ENCODE assay signal across 16 cellular contexts in genomic region chr22:46477967-46478635, GRCh38. TPM values are rescaled to one million over a fixed set of nuclear protein-coding genes. Genes with fewer than 3 reads are reported as not detected.
DNase-seq lines count a peak whose midpoint lies in the region; ATAC-seq and TF ChIP-seq lines count a peak whose summit lies in the region.
"Had no signal": no experiment of that assay in that cellular context is flagged by ENCODE, and none has a peak within 500 bp of the region (broad histone marks: within the 10 kb centered on the region; RNA-seq: fewer than 3 reads in every experiment).

No MANE protein-coding gene starts in this region.

- H3K36me3 ChIP-seq in hepatocyte (replicated peaks; ENCODE audit: insufficient read depth, low read depth), result no peaks in the 10 kb centered on the region
- no peaks in the 10 kb centered on the region for H3K36me3 ChIP-seq in trophoblast cell (ENCODE audit: control insufficient read depth in 1 of 2, insufficient read depth in 2 of 2, low read length in 2 of 2)
- H3K36me3 ChIP-seq in upper lobe of right lung, result no peaks in the 10 kb centered on the region
- H3K36me3 ChIP-seq: BE2C, HAP-1 had no signal

- H3K4ac ChIP-seq in trophoblast cell (ENCODE audit: low read depth, low read length), result peak overlapping the region; percentile 68

- POLR2A ChIA-PET in RWPE1 (lab: Yijun Ruan, JAX; ENCODE audit: low non-redundant PET), result no interaction called here

- peak overlapping the region; percentile 29 for H3K27ac ChIP-seq in RWPE1
- no peak overlapping the region for H3K27ac ChIP-seq in hepatocyte
- peak overlapping the region; percentile 85 for H3K27ac ChIP-seq in trophoblast cell (ENCODE audit: low read depth, low read length)
- no peak overlapping the region for H3K27ac ChIP-seq in upper lobe of right lung
- H3K27ac ChIP-seq: C4-2B had no signal

- peak overlapping the region; percentile 49 for H4K91ac ChIP-seq in trophoblast cell (ENCODE audit: low read depth, low read length)

- H3K9me3 ChIP-seq in hepatocyte (ENCODE audit: low read depth) (no peaks in the 10 kb centered on the region), trophoblast cell (ENCODE audit: insufficient read depth, low read depth, low read length) (peaks cover 3% of the 10 kb centered on the region), upper lobe of right lung (no peaks in the 10 kb centered on the region)
- H3K9me3 ChIP-seq: A549, BE2C had no signal

- H2BK5ac ChIP-seq in trophoblast cell (ENCODE audit: low read depth, low read length, poor library complexity), result peak overlapping the region; percentile 47

- no peaks in the 10 kb centered on the region for H3K79me2 ChIP-seq in hepatocyte
- peaks cover 2% of the 10 kb centered on the region for H3K79me2 ChIP-seq in trophoblast cell (ENCODE audit: control insufficient read depth, insufficient read depth, low read length, poor library complexity)

- H3K4me3 ChIP-seq in hepatocyte (no peak overlapping the region), trophoblast cell (ENCODE audit: low read depth, low read length) (no peak overlapping the region), upper lobe of right lung (no peak overlapping the region)
- H3K4me3 ChIP-seq: A549, HAP-1 had no signal

- no peak for TF ChIP-seq CTCF in RWPE1 (conservative IDR thresholded peaks at IDR 0.05; ENCODE audit: low read depth)
- no peak for TF ChIP-seq CTCF in hepatocyte (IDR thresholded peaks at IDR 0.05; ENCODE audit: poor library complexity)
- no peak for TF ChIP-seq CTCF in upper lobe of right lung (IDR thresholded peaks at IDR 0.05)

- in situ Hi-C loops in G401 (cut with HindIII; ENCODE audit: low sequenced_read_pairs), result no loop called here

- H3K27me3 ChIP-seq in hepatocyte, result no peaks in the 10 kb centered on the region
- no peaks in the 10 kb centered on the region for H3K27me3 ChIP-seq in trophoblast cell (ENCODE audit: insufficient read depth, low read length)
- H3K27me3 ChIP-seq in upper lobe of right lung, result no peaks in the 10 kb centered on the region
- H3K27me3 ChIP-seq: BE2C had no signal

- no peak overlapping the region for H4K12ac ChIP-seq in trophoblast cell (ENCODE audit: low read depth, low read length)

- H2AFZ ChIP-seq in hepatocyte (no peak overlapping the region), trophoblast cell (ENCODE audit: insufficient read depth, low read length, poor library complexity) (no peak overlapping the region)

- peak overlapping the region; percentile 68 for H4K8ac ChIP-seq in trophoblast cell (ENCODE audit: low read depth, low read length)

- WGBS in hepatocyte (ENCODE audit: low lambda C conversion rate, missing lambda C conversion rate), result 92% methylated on average over 21 of the region's 21 CpGs
- WGBS in trophoblast cell (ENCODE audit: extremely low coverage, insufficient coverage, insufficient read length), result no CpG with 5 or more reads among the region's 21 CpGs

- intact Hi-C loops in upper lobe of right lung (cut with DNase I), result no loop called here

- H4K20me1 ChIP-seq in hepatocyte (ENCODE audit: insufficient read depth, poor library complexity, severe bottlenecking), result no peaks in the 10 kb centered on the region

- peak overlapping the region; percentile 91 for H2BK120ac ChIP-seq in trophoblast cell (ENCODE audit: insufficient read depth, low read length, poor library complexity)

- H3K4me2 ChIP-seq in hepatocyte, result no peak overlapping the region
- H3K4me2 ChIP-seq in trophoblast cell (ENCODE audit: low read length), result no peak overlapping the region

- no peaks in the 10 kb centered on the region for H3K9me2 ChIP-seq in hepatocyte (replicated peaks; ENCODE audit: insufficient read depth)

- H3K4me1 ChIP-seq in hepatocyte (ENCODE audit: insufficient read depth) (no peaks in the 10 kb centered on the region), trophoblast cell (ENCODE audit: control insufficient read depth in 1 of 2, insufficient read depth in 2 of 2, low read length in 2 of 2) (peaks cover 22 to 26% of the 10 kb centered on the region in 2 experiments), upper lobe of right lung (no peaks in the 10 kb centered on the region)
- H3K4me1 ChIP-seq: BE2C, HAP-1 had no signal

- H3K9ac ChIP-seq in trophoblast cell (ENCODE audit: low read length), result peak overlapping the region; percentile 34

- H3K18ac ChIP-seq in trophoblast cell (ENCODE audit: low read length), result peak overlapping the region; percentile 10

- H2AK5ac ChIP-seq in trophoblast cell (ENCODE audit: low read length), result peak overlapping the region; percentile 85

- H2BK12ac ChIP-seq in trophoblast cell (ENCODE audit: low read length), result peak overlapping the region; percentile 74

- no peak overlapping the region for H3K23ac ChIP-seq in trophoblast cell (ENCODE audit: low read length)

- ATAC-seq in upper lobe of right lung, result no peak
- ATAC-seq: A549 had no signal

- peak; percentile 86 for DNase-seq in G401 (ENCODE audit: low spot score)
- DNase-seq in RWPE1 (ENCODE audit: low spot score), result no peak
- DNase-seq in hepatocyte (ENCODE audit: low spot score), result peak; percentile 3
- DNase-seq in trophoblast cell, result no peak
- DNase-seq in NCI-H1417 (lab: John Stamatoyannopoulos, UW), result no peak
- DNase-seq in upper lobe of right lung, result no peak
- DNase-seq in NCI-H226, result no peak
- DNase-seq: BE2C; CD4-positive, alpha-beta memory T cell; COR-L47; DMS153; DMS79 treated with DMSO at 0.1 percent for 48 hours; GF-D8 had no signal

- H3K79me1 ChIP-seq in trophoblast cell (ENCODE audit: low read length), result peaks cover 12% of the 10 kb centered on the region

- CTCF ChIA-PET in RWPE1 (lab: Yijun Ruan, JAX), result interaction anchor here (0.6 kb wide), 1 partner anchor 17 kb away, joined by 3 read pairs; no protein-coding TSS in a partner anchor

- peak overlapping the region; percentile 25 for H3K14ac ChIP-seq in trophoblast cell (ENCODE audit: low read length)

RNA-seq across cellular contexts. Expression of gene CELSR1, which starts 59.3 kb away (rescaled TPM):
- total RNA-seq in G401 (2014; rRNA removed; shearing (Covaris generic)), result 5.5 and 10.1 TPM in 2 replicates
- total RNA-seq in hepatocyte (5.8 and 8.7 TPM in 2 replicates), upper lobe of right lung (53.5 TPM)
- polyA plus RNA-seq in hepatocyte, result 3.0 and 4.9 TPM in 2 replicates
- polyA plus RNA-seq in trophoblast cell (2013), result 28.5 and 29.5 TPM in 2 replicates

Comparison
In these comparisons a context has a peak if more than half of its experiments do, and no peak if none do; other contexts are left out.
1. DNase-seq: peak in G401 (single experiment) and hepatocyte (single experiment); none in RWPE1 (single experiment), trophoblast cell (0 of 2), NCI-H1417 (0 of 3), upper lobe of right lung (single experiment) and NCI-H226 (single experiment).
2. H3K27ac ChIP-seq: peak in RWPE1 (single experiment) and trophoblast cell (single experiment); none in hepatocyte (single experiment) and upper lobe of right lung (single experiment).